Comparison of ENCODE assay signal across 8 cellular contexts in the genomic region with DNA sequence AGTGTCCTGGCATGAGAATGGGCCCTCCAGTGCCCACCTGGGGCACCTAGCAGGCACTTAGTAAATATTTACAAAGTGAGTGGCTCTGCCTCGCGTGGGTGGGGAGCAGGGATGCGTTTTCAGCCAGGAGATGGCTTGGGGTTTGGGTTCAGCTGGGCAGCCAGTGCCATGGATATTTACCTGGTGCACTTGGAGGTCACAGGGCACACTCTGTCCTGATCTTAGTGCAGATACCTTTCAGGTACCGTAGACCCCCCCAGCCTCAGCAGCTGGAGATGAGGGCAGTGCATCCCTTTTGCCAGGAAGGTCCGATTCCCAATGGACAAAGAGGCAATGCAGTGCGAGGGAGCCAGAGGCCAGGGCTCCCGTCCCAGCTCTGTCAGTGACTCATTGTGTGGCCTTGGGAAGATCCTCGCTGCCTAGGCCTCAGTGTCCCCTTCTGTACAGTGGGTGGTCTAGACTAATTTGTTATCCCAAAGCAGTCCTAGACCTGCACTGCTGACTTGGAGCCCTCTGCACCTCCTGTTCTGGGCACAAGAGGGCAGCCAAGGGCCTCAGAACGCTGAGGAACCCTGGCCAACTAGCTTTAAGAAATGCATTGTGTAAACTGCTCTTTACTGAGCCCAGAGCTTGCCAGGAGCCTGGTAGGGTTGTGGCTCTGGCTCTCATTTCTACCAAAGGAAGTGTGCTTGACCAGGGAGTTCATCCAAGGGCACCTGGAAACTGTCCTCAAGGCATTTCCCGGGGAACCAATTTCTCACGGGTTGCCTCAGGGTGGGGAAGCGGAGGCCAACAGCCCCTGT. TPM values are rescaled to one million over a fixed set of nuclear protein-coding genes. Genes with fewer than 3 reads are reported as not detected.
DNase-seq lines count a peak whose midpoint lies in the region; ATAC-seq and TF ChIP-seq lines count a peak whose summit lies in the region.

No MANE protein-coding gene starts in this region.

- no peak overlapping the region for H3K27ac Mint-ChIP-seq in stimulated activated naive CD8-positive, alpha-beta T cell treated with anti-CD3 and anti-CD28 coated beads, Interleukin-15, amount 100 ng/mL, for 72 hours

- H3K36me3 ChIP-seq in neural cell (ENCODE audit: insufficient read depth, low read length): no peaks in the 10 kb centered on the region

- no peaks in the 10 kb centered on the region for H3K27me3 Mint-ChIP-seq in activated T-cell treated with anti-CD3 and anti-CD28 coated beads, Interleukin-2, amount 50 U/mL, for 4 hours (ENCODE audit: low read depth)
- H3K27me3 Mint-ChIP-seq in stimulated activated naive CD8-positive, alpha-beta T cell treated with anti-CD3 and anti-CD28 coated beads, Interleukin-15, amount 100 ng/mL, for 72 hours: no peaks in the 10 kb centered on the region

- TF ChIP-seq CTCF in AG09319 (IDR thresholded peaks at IDR 0.05; ENCODE audit: low read depth, low read length) (peak; percentile 100), HL-60 (IDR thresholded peaks at IDR 0.05; ENCODE audit: insufficient read depth, low read length) (peak; percentile 95), neural cell (IDR thresholded peaks at IDR 0.05; ENCODE audit: poor library complexity, severe bottlenecking) (peak; percentile 95)

- no peaks in the 10 kb centered on the region for H3K4me1 Mint-ChIP-seq in activated T-cell treated with anti-CD3 and anti-CD28 coated beads, Interleukin-2, amount 50 U/mL, for 4 hours (ENCODE audit: low read depth)
- H3K4me1 Mint-ChIP-seq in stimulated activated naive CD8-positive, alpha-beta T cell treated with anti-CD3 and anti-CD28 coated beads, Interleukin-15, amount 100 ng/mL, for 72 hours: no peaks in the 10 kb centered on the region

- TF ChIP-seq EP300 in neural cell (conservative IDR thresholded peaks at IDR 0.05; ENCODE audit: poor library complexity, severe bottlenecking): no peak

- H3K4me3 ChIP-seq in HL-60 (replicated peaks; ENCODE audit: insufficient read depth, low read length) (no peak overlapping the region), neural cell (ENCODE audit: low read length) (no peak overlapping the region)

- H3K27me3 ChIP-seq in HL-60 (ENCODE audit: insufficient read depth, poor library complexity, severe bottlenecking): no peaks in the 10 kb centered on the region
- H3K27me3 ChIP-seq in neural cell (ENCODE audit: insufficient read depth, low read depth, low read length): no peaks in the 10 kb centered on the region

- H3K9ac ChIP-seq in neural cell (ENCODE audit: low read length): no peak overlapping the region

- H3K79me2 ChIP-seq in neural cell (replicated peaks; ENCODE audit: insufficient read depth, low read length): no peaks in the 10 kb centered on the region

- DNase-seq in AG09319 (ENCODE audit: extremely low read depth, low read depth): peak; percentile 80
- peak in 1 of 2 experiments; percentile 64 for DNase-seq in HL-60 (ENCODE audit: low read depth in 1 of 2, low spot score in 1 of 2)
- peak; percentile 84 for DNase-seq in OCI-M1 (lab: John Stamatoyannopoulos, UW)
- DNase-seq in activated T-cell treated with anti-CD3 and anti-CD28 coated beads, Interleukin-2, amount 50 U/mL, for 4 hours: peak; percentile 57
- peak; percentile 91 for DNase-seq in fibroblast of gingiva (ENCODE audit: low read depth)
- peak; percentile 73 to 74 for DNase-seq in stimulated activated naive CD8-positive, alpha-beta T cell treated with anti-CD3 and anti-CD28 coated beads, Interleukin-15, amount 100 ng/mL, for 72 hours

- peak; percentile 73 for ATAC-seq in GM18909 (IDR thresholded peaks at IDR 0.05; ENCODE audit: poor library complexity, unreplicated experiment)
- peak; percentile 89 to 95 for ATAC-seq in activated T-cell treated with anti-CD3 and anti-CD28 coated beads, Interleukin-2, amount 50 U/mL, for 4 hours
- peak; percentile 84 for ATAC-seq in stimulated activated naive CD8-positive, alpha-beta T cell treated with anti-CD3 and anti-CD28 coated beads, Interleukin-15, amount 100 ng/mL, for 72 hours

- H3K4me3 Mint-ChIP-seq in activated T-cell treated with anti-CD3 and anti-CD28 coated beads, Interleukin-2, amount 50 U/mL, for 4 hours: no peak overlapping the region
- H3K4me3 Mint-ChIP-seq in stimulated activated naive CD8-positive, alpha-beta T cell treated with anti-CD3 and anti-CD28 coated beads, Interleukin-15, amount 100 ng/mL, for 72 hours: no peak overlapping the region

- H3F3A ChIP-seq in neural cell (ENCODE audit: insufficient read depth, low read length, poor library complexity, severe bottlenecking): no peaks in the 10 kb centered on the region

- H3K27ac ChIP-seq in HL-60 (replicated peaks): no peak overlapping the region
- no peak overlapping the region for H3K27ac ChIP-seq in neural cell (ENCODE audit: low read length)

- H3K36me3 Mint-ChIP-seq in activated T-cell treated with anti-CD3 and anti-CD28 coated beads, Interleukin-2, amount 50 U/mL, for 4 hours (ENCODE audit: insufficient read depth): no peaks in the 10 kb centered on the region

- no peak overlapping the region for H2AFZ ChIP-seq in neural cell (ENCODE audit: low read depth, low read length)

- no peak overlapping the region for H3K4me2 ChIP-seq in neural cell (ENCODE audit: low read length)

- peak; percentile 95 for TF ChIP-seq RAD21 in neural cell (conservative IDR thresholded peaks at IDR 0.05)

- no peaks in the 10 kb centered on the region for H3K9me2 ChIP-seq in neural cell (ENCODE audit: insufficient read depth, low read length)

- H4K20me1 ChIP-seq in neural cell (ENCODE audit: insufficient read depth): no peaks in the 10 kb centered on the region

- no peaks in the 10 kb centered on the region for H3K9me3 Mint-ChIP-seq in activated T-cell treated with anti-CD3 and anti-CD28 coated beads, Interleukin-2, amount 50 U/mL, for 4 hours
- no peaks in the 10 kb centered on the region for H3K9me3 Mint-ChIP-seq in stimulated activated naive CD8-positive, alpha-beta T cell treated with anti-CD3 and anti-CD28 coated beads, Interleukin-15, amount 100 ng/mL, for 72 hours

- no peaks in the 10 kb centered on the region for H3K9me3 ChIP-seq in neural cell (ENCODE audit: low read length)

TF ChIP-seq in neural cell, 6 proteins besides CTCF, POLR2A, EP300 and RAD21:
- TF ChIP-seq EZH2 (IDR thresholded peaks at IDR 0.05; ENCODE audit: borderline replicate concordance, insufficient read depth, low read length, poor library complexity, severe bottlenecking): no peak
- peak; percentile 97 for TF ChIP-seq SMC3 (conservative IDR thresholded peaks at IDR 0.05; ENCODE audit: poor library complexity)

RNA-seq across cellular contexts. Expression of a gene that starts 16.0 kb away (rescaled TPM):
- 1 to 10 TPM; 2.0 to 2.6 (median 2.3) TPM for total RNA-seq in activated T-cell treated with anti-CD3 and anti-CD28 coated beads, Interleukin-2, amount 50 U/mL, for 4 hours
- 14.8 and 18.3 TPM in 2 replicates for polyA plus RNA-seq in neural cell
- 10.7 and 11.3 TPM in 2 replicates for polyA minus RNA-seq in neural cell

RNA-seq across cellular contexts. Expression of a gene that starts 52.8 kb away (rescaled TPM):
- total RNA-seq in activated T-cell treated with anti-CD3 and anti-CD28 coated beads, Interleukin-2, amount 50 U/mL, for 4 hours: under 1 TPM; 0.16 to 0.63 (median 0.16) TPM
- 0.30 and 0.37 TPM in 2 replicates for polyA plus RNA-seq in neural cell
- 0.12 and 0.24 TPM in 2 replicates for polyA minus RNA-seq in neural cell
